In the genomic region with DNA sequence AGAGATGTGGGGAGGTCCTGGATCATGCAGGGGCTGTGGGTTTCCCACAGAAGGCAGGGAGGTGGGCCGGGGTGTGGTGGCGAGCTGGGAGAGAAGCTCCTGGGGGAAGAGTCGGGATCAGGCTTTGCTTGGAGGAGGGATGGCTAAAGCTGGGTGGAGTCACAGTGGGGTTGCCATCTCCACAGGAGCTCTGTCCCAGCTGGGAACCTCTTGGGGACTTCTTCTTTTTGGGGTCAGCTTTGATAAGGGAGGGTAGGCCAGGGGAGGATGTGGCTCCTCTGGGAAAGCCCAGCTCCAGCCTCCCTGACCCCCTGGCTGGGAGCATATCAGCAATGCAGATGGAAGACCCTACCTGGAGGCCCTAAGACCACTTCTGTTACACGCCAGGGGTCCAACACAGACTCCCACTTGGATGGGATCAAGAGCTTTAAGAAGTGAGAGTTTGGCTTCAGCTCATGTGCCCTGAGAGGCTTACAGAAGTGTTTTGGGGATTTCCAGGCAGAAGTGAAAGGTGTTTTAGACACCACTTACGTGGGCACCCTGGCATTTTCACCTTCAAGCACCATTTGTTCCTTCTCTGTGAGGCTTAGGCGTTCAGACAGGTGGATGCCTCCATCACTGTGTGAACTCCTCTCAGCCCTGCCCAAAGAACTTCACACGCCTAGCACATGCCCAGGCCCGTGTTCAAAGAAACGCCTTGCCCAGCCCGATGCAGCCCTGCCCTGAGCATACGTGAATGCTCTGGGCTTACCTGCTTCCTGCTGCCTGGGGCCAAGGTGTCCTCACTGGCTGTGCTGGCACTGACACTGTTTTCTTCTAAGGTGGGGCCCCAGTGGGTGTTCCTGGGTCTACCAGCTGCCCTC, we compare ENCODE assay signal across 8 cellular contexts. TPM values are rescaled to one million over a fixed set of nuclear protein-coding genes. Genes with fewer than 3 reads are reported as not detected.
DNase-seq lines count a peak whose midpoint lies in the region; ATAC-seq and TF ChIP-seq lines count a peak whose summit lies in the region.

No MANE protein-coding gene starts in this region.

- peaks cover 28 to 29% of the 10 kb centered on the region in 2 donors for H3K4me1 ChIP-seq in gastrocnemius medialis

- H3K4me3 ChIP-seq in gastrocnemius medialis: no peak overlapping the region

- peak overlapping the region; percentile 97 for H3K27ac ChIP-seq in angular gyrus (ENCODE audit: low read depth, low read length)
- H3K27ac ChIP-seq in gastrocnemius medialis: peak overlapping the region; percentile 86 to 90 (median 88)

- in situ Hi-C loops in gastrocnemius medialis (cut with MboI; ENCODE audit: low sequenced_read_pairs in 4 of 4): no loop called here

- intact Hi-C loops in gastrocnemius medialis (cut with DNase I; ENCODE audit: low total_unique reads): no loop called here

- no peaks in the 10 kb centered on the region for H3K27me3 ChIP-seq in gastrocnemius medialis

- DNase-seq in gastrocnemius medialis (no peak), NCI-H1092 (lab: John Stamatoyannopoulos, UW) (no peak), NCI-H2107 (lab: John Stamatoyannopoulos, UW) (no peak)
- DNase-seq in stimulated activated CD4-positive, alpha-beta T cell treated with anti-CD3 and anti-CD28 coated beads, Interleukin-2, amount 100 ng/mL, for 24 hours: no peak

- TF ChIP-seq POLR2A in gastrocnemius medialis (IDR thresholded peaks at IDR 0.05): no peak

- H3K9me3 ChIP-seq in gastrocnemius medialis: no peaks in the 10 kb centered on the region

- ATAC-seq in GM18870 (IDR thresholded peaks at IDR 0.05; ENCODE audit: unreplicated experiment): peak; percentile 54
- peak; percentile 63 for ATAC-seq in HG02938 (IDR thresholded peaks at IDR 0.05; ENCODE audit: unreplicated experiment)
- no peak for ATAC-seq in gastrocnemius medialis
- no peak for ATAC-seq in HG03196 (IDR thresholded peaks at IDR 0.05; ENCODE audit: unreplicated experiment)

- H3K36me3 ChIP-seq in gastrocnemius medialis: peaks cover 3 to 61% of the 10 kb centered on the region in 2 donors

- TF ChIP-seq CTCF in gastrocnemius medialis (IDR thresholded peaks at IDR 0.05 in 4 of 5, conservative IDR thresholded peaks at IDR 0.05 in 1 of 5): no peak

RNA-seq across cellular contexts. Expression of gene AMPD3, which starts 33.7 kb away (rescaled TPM):
- total RNA-seq in gastrocnemius medialis: 100 to 1,000 TPM; 104 to 185 (median 112) TPM

RNA-seq across cellular contexts. Expression of gene RNF141, which starts 52.2 kb away (rescaled TPM):
- 10 to 100 TPM; 16.8 to 38.2 (median 19.0) TPM for total RNA-seq in gastrocnemius medialis

Comparison
In these comparisons a context has a peak if more than half of its experiments do, and no peak if none do; other contexts are left out.
1. ATAC-seq: peak in GM18870 (single experiment) and HG02938 (single experiment); none in gastrocnemius medialis (0 of 2) and HG03196 (single experiment).